In the genomic region with DNA sequence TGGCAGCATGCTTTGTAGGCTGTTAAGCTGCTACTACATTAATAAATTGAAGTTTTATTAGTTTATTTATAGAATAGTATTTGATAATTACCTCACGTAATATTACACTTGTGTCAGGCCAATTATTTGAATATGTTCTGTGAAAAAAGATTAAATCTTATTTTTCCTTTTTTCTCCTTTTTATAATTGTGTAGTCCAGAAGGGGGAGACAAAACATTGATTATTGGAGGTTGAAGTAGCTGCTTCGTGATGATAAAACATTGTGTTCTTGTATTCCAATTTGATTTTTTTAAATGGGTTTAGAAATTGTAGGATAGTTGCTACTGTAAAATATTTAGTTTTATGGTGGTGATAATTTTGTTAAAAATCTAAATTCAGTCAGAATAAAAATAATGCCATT, we compare ENCODE assay signal across 9 cellular contexts.
DNase-seq lines count a peak whose midpoint lies in the region; ATAC-seq and TF ChIP-seq lines count a peak whose summit lies in the region.
"Had no signal": no experiment of that assay in that cellular context is flagged by ENCODE, and none has a peak within 500 bp of the region (broad histone marks: within the 10 kb centered on the region; RNA-seq: fewer than 3 reads in every experiment).

No MANE protein-coding gene starts in this region.

- H3K4me1 ChIP-seq in mucosa of descending colon (ENCODE audit: low read depth) = no peaks in the 10 kb centered on the region

- intact Hi-C loops in mucosa of descending colon (cut with DNase I, micrococcal nuclease) = no loop called here

- H3K4me3 ChIP-seq in AG09309 (ENCODE audit: control insufficient read depth, low read depth, low read length) (no peak overlapping the region), mucosa of descending colon (no peak overlapping the region)
- H3K4me3 ChIP-seq: skin epidermis had no signal

- ATAC-seq in GM19455 (IDR thresholded peaks at IDR 0.05; ENCODE audit: unreplicated experiment) = no peak
- no peak for ATAC-seq in GM18907 (IDR thresholded peaks at IDR 0.05; ENCODE audit: unreplicated experiment)
- no peak for ATAC-seq in mucosa of descending colon

- TF ChIP-seq CTCF in AG09309 (IDR thresholded peaks at IDR 0.05; ENCODE audit: control insufficient read depth, insufficient read depth, low read depth, low read length, missing control alignments) = peak; percentile 44
- TF ChIP-seq CTCF in GM13977 (IDR thresholded peaks at IDR 0.05; ENCODE audit: extremely low read depth, insufficient read depth, missing control alignments) = peak; percentile 47
- no peak for TF ChIP-seq CTCF in mucosa of descending colon (IDR thresholded peaks at IDR 0.05)

- DNase-seq in AG09309 (ENCODE audit: low read depth) (no peak), GM13977 (ENCODE audit: low spot score) (peak; percentile 11), SK-MEL-5 (ENCODE audit: low read depth, low spot score) (peak; percentile 27), germinal center (ENCODE audit: low spot score) (peak; percentile 1), NCI-H1048 (lab: John Stamatoyannopoulos, UW) (no peak), mucosa of descending colon (no peak)

- H3K36me3 ChIP-seq in mucosa of descending colon (ENCODE audit: low read depth) = no peaks in the 10 kb centered on the region

- in situ Hi-C loops in GM13977 (cut with MboI; ENCODE audit: low pct_unique_long_range_greater_than_20kb, low sequenced_read_pairs, unreplicated experiment) (no loop called here), SK-MEL-5 (cut with HindIII; ENCODE audit: low pct_unique_long_range_greater_than_20kb, low sequenced_read_pairs) (no loop called here)

- H3K9me3 ChIP-seq in mucosa of descending colon = no peaks in the 10 kb centered on the region

Comparison
In these comparisons a context has a peak if more than half of its experiments do, and no peak if none do; other contexts are left out.
1. DNase-seq: peak in GM13977 (single experiment), SK-MEL-5 (single experiment) and germinal center (single experiment); none in AG09309 (single experiment), NCI-H1048 (single experiment) and mucosa of descending colon (0 of 3).